ENCODE assay signal across 27 cellular contexts in the genomic region with DNA sequence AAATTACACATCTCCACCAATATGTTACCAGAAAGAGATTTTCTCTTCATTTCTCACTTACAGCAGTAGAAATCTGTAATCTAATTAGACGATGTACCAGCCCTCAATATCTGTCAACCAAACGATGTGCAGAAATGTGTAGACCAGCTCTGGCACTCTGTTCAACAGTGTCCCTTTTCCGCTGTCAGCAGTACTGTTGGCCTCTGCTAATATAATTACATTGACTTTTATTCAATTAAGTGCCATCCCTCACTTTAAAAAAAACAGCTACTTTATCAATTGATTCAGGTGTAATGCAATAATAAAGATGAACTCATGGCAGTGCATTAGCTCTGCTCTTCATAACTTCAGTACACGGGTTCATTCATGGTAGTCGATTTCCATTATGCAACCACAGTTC.
"Had no signal": no experiment of that assay in that cellular context is flagged by ENCODE, and none has a peak within 500 bp of the region (broad histone marks: within the 10 kb centered on the region; RNA-seq: fewer than 3 reads in every experiment).

No MANE protein-coding gene starts in this region.

- H3K4me3 ChIP-seq: adrenal gland, esophagus muscularis mucosa, left lung, lower lobe of right lung, mucosa of descending colon, stomach, thyroid gland, upper lobe of left lung had no signal

- H2AFZ ChIP-seq: parathyroid adenoma had no signal

- H3K9me3 ChIP-seq: adrenal gland, esophagus muscularis mucosa, left lung, lower lobe of right lung, mucosa of descending colon, stomach, thyroid gland, upper lobe of left lung had no signal

- H3K36me3 Mint-ChIP-seq: activated naive CD8-positive, alpha-beta T cell treated with anti-CD3 and anti-CD28 coated beads for 36 hours; brain; stimulated activated naive B cell treated with anti-CD40 and anti-IgM and Interleukin-4, amounts not matched to agents 10 μg/mL and 1 μg/mL and 100 μg/mL, for 72 hours had no signal

- H3K27me3 Mint-ChIP-seq: stimulated activated naive B cell treated with anti-CD40 and anti-IgM and Interleukin-4, amounts not matched to agents 10 μg/mL and 1 μg/mL and 100 μg/mL, for 72 hours had no signal

- DNase-seq: activated CD4-positive, alpha-beta T cell treated with anti-CD3 and anti-CD28 coated beads for 48 hours; activated CD4-positive, alpha-beta T cell treated with anti-CD3 and anti-CD28 coated beads, Interleukin-2, amount 50 U/mL, for 48 hours; activated CD8-positive, alpha-beta memory T cell treated with anti-CD3 and anti-CD28 coated beads for 24 hours; activated effector memory CD4-positive, alpha-beta T cell treated with Interleukin-2 at 50 U/mL for 16 hours; activated naive CD4-positive, alpha-beta T cell treated with anti-CD3 and anti-CD28 coated beads for 36 hours; activated naive CD8-positive, alpha-beta T cell treated with anti-CD3 and anti-CD28 coated beads for 36 hours; adrenal gland; aorta; cortex of kidney; foreskin melanocyte; left lung; lower lobe of right lung; mucosa of descending colon; right cardiac atrium; stimulated activated CD4-positive, alpha-beta T cell treated with anti-CD3 and anti-CD28 coated beads, Interleukin-15, amount 100 ng/mL, for 24 hours; stimulated activated CD4-positive, alpha-beta T cell treated with anti-CD3 and anti-CD28 coated beads, Interleukin-2, amount 100 ng/mL, for 24 hours; stimulated activated naive B cell treated with anti-CD40 and anti-IgM and Interleukin-4, amounts not matched to agents 10 μg/mL and 1 μg/mL and 100 μg/mL, for 72 hours; stomach; T-helper 9 cell; thyroid gland; upper lobe of left lung had no signal

- H3K27ac ChIP-seq: adrenal gland, esophagus muscularis mucosa, left lung, lower lobe of right lung, parathyroid adenoma, stomach, thyroid gland, upper lobe of left lung, VCaP had no signal

- H3K79me2 ChIP-seq: parathyroid adenoma had no signal

- H3K9ac ChIP-seq: parathyroid adenoma had no signal

- H3K27me3 ChIP-seq: adrenal gland, esophagus muscularis mucosa, left lung, stomach, thyroid gland, upper lobe of left lung had no signal

- H3K4me1 ChIP-seq: adrenal gland, esophagus muscularis mucosa, left lung, parathyroid adenoma, upper lobe of left lung had no signal

- H3K9me3 Mint-ChIP-seq: activated naive CD8-positive, alpha-beta T cell treated with anti-CD3 and anti-CD28 coated beads for 36 hours; brain; nephron; T-helper 1 cell treated with Interleukin-12 subunit alpha and Interleukin-12 subunit beta and Interleukin-4 antibody, amounts not matched to agents 30 μg/mL and 1 μg/mL, for 36 hours had no signal

- H3K4me1 Mint-ChIP-seq: activated naive CD8-positive, alpha-beta T cell treated with anti-CD3 and anti-CD28 coated beads for 36 hours; stimulated activated naive B cell treated with anti-CD40 and anti-IgM and Interleukin-4, amounts not matched to agents 10 μg/mL and 1 μg/mL and 100 μg/mL, for 72 hours had no signal

- H3K4me3 Mint-ChIP-seq: activated naive CD4-positive, alpha-beta T cell treated with anti-CD3 and anti-CD28 coated beads for 36 hours; activated naive CD8-positive, alpha-beta T cell treated with anti-CD3 and anti-CD28 coated beads for 36 hours; brain; nephron; stimulated activated naive B cell treated with anti-CD40 and anti-IgM and Interleukin-4, amounts not matched to agents 10 μg/mL and 1 μg/mL and 100 μg/mL, for 72 hours; T-helper 1 cell treated with Interleukin-12 subunit alpha and Interleukin-12 subunit beta and Interleukin-4 antibody, amounts not matched to agents 30 μg/mL and 1 μg/mL, for 36 hours had no signal

- H3K36me3 ChIP-seq: adrenal gland, lower lobe of right lung, thyroid gland, upper lobe of left lung had no signal

- H3K27ac Mint-ChIP-seq: activated naive CD4-positive, alpha-beta T cell treated with anti-CD3 and anti-CD28 coated beads for 36 hours; activated naive CD8-positive, alpha-beta T cell treated with anti-CD3 and anti-CD28 coated beads for 36 hours; stimulated activated naive B cell treated with anti-CD40 and anti-IgM and Interleukin-4, amounts not matched to agents 10 μg/mL and 1 μg/mL and 100 μg/mL, for 72 hours; T-helper 1 cell treated with Interleukin-12 subunit alpha and Interleukin-12 subunit beta and Interleukin-4 antibody, amounts not matched to agents 30 μg/mL and 1 μg/mL, for 36 hours had no signal
